12 cellular contexts compared by ENCODE assay signal in the genomic region with DNA sequence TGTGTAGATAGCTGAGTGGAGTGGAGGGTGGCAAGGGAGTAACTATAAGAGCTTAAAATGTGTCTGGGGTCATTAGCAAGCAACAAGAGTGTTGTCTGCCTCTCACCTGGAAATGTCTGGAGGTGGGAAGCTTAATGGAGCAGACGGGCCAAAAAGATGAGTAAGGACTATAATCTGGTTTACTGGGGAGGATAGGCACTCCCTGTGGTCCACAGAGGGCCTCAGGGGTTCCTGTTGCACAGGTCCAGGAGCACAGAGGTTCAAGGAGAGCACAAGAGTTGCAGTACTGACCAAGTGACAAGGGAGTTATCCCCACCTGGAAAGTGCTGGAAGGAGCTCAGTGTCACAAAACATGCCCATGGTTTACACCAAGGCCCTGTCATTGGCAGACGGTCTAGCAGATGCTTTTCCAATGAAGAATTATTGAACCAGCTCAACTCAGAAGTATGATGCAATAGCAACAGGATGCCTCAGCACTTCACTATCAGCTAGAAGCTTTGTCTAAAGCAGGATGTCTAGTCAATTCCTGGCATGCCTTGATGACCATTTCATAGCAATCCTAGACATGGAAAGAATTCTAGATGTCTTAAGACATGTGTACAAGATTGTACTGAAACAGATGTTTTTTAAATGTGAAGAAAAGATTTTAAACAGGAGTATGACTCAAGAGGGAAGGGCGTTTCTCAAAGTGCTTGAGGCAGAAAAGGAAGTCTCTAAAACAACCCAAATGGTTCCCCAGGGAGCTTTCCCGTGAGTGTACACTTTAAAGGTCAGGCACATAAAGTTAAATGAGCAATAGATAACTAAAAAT.
A peak's percentile ranks its signal among the peaks of the same experiment; 100 is the strongest.
DNase-seq lines count a peak whose midpoint lies in the region; ATAC-seq and TF ChIP-seq lines count a peak whose summit lies in the region.
"Had no signal": no experiment of that assay in that cellular context is flagged by ENCODE, and none has a peak within 500 bp of the region (broad histone marks: within the 10 kb centered on the region; RNA-seq: fewer than 3 reads in every experiment).

No MANE protein-coding gene starts in this region.

- no peaks in the 10 kb centered on the region for H3K4me1 ChIP-seq in testis

- no peaks in the 10 kb centered on the region for H3K9me3 Mint-ChIP-seq in T-helper 2 cell treated with Interferon-gamma antibody and Interleukin-4, amounts not matched to agents 5 μg/mL and 100 μg/mL, for 36 hours

- H3K4me3 Mint-ChIP-seq in T-helper 2 cell treated with Interferon-gamma antibody and Interleukin-4, amounts not matched to agents 5 μg/mL and 100 μg/mL, for 36 hours: no peak overlapping the region

- H3K27me3 ChIP-seq in testis: no peaks in the 10 kb centered on the region

- TF ChIP-seq CTCF in testis (IDR thresholded peaks at IDR 0.05): no peak

- no peak for DNase-seq in T-helper 2 cell treated with Interferon-gamma antibody and Interleukin-4, amounts not matched to agents 5 μg/mL and 100 μg/mL, for 36 hours (ENCODE audit: low spot score)
- no peak for DNase-seq in T-helper 2 cell
- peak; percentile 94 for DNase-seq in amniotic epithelial cell (ENCODE audit: low read depth)
- DNase-seq in left cardiac atrium: peak; percentile 41
- peak; percentile 27 for DNase-seq in testis
- no peak for DNase-seq in NCI-H748 (lab: John Stamatoyannopoulos, UW; ENCODE audit: unreplicated experiment)
- DNase-seq in activated effector memory CD4-positive, alpha-beta T cell treated with anti-CD3 and anti-CD28 coated beads, Interleukin-2, amount 50 U/mL, for 16 hours: no peak
- DNase-seq: ACHN, anterior cingulate cortex, NCI-H345 had no signal

- H3K9me3 ChIP-seq in testis: no peaks in the 10 kb centered on the region

- intact Hi-C loops in left cardiac atrium (cut with DNase I): no loop called here
- intact Hi-C loops in testis (cut with DNase I; ENCODE audit: low total_unique reads): no loop called here

- no peaks in the 10 kb centered on the region for H3K36me3 Mint-ChIP-seq in T-helper 2 cell treated with Interferon-gamma antibody and Interleukin-4, amounts not matched to agents 5 μg/mL and 100 μg/mL, for 36 hours (ENCODE audit: low read depth)

- no peak overlapping the region for H3K4me3 ChIP-seq in testis

- H3K27me3 Mint-ChIP-seq in T-helper 2 cell treated with Interferon-gamma antibody and Interleukin-4, amounts not matched to agents 5 μg/mL and 100 μg/mL, for 36 hours (ENCODE audit: low read depth): peaks cover 5% of the 10 kb centered on the region

- no peaks in the 10 kb centered on the region for H3K36me3 ChIP-seq in testis (ENCODE audit: low read depth, missing control alignments)

- peak overlapping the region; percentile 73 for H3K27ac Mint-ChIP-seq in T-helper 2 cell treated with Interferon-gamma antibody and Interleukin-4, amounts not matched to agents 5 μg/mL and 100 μg/mL, for 36 hours

- peaks cover 3% of the 10 kb centered on the region for H3K4me1 Mint-ChIP-seq in T-helper 2 cell treated with Interferon-gamma antibody and Interleukin-4, amounts not matched to agents 5 μg/mL and 100 μg/mL, for 36 hours (ENCODE audit: low read depth)

- H3K27ac ChIP-seq in testis: no peak overlapping the region
- H3K27ac ChIP-seq: VCaP had no signal

- WGBS in testis, 2 donors: 58 to 71% methylated on average over 4 of the region's 4 CpGs

- TF ChIP-seq POLR2A in testis (IDR thresholded peaks at IDR 0.05): no peak

- ATAC-seq in left cardiac atrium: peak in 1 of 2 donors; percentile 85
- no peak for ATAC-seq in HG03095 (IDR thresholded peaks at IDR 0.05; ENCODE audit: unreplicated experiment)

Comparison
In these comparisons a context has a peak if more than half of its experiments do, and no peak if none do; other contexts are left out.
1. DNase-seq: peak in amniotic epithelial cell (single experiment), left cardiac atrium (single experiment) and testis (single experiment); none in T-helper 2 cell treated with Interferon-gamma antibody and Interleukin-4, amounts not matched to agents 5 μg/mL and 100 μg/mL, for 36 hours (single experiment), T-helper 2 cell (0 of 5), NCI-H748 (single experiment) and activated effector memory CD4-positive, alpha-beta T cell treated with anti-CD3 and anti-CD28 coated beads, Interleukin-2, amount 50 U/mL, for 16 hours (single experiment).